In the genomic region with DNA sequence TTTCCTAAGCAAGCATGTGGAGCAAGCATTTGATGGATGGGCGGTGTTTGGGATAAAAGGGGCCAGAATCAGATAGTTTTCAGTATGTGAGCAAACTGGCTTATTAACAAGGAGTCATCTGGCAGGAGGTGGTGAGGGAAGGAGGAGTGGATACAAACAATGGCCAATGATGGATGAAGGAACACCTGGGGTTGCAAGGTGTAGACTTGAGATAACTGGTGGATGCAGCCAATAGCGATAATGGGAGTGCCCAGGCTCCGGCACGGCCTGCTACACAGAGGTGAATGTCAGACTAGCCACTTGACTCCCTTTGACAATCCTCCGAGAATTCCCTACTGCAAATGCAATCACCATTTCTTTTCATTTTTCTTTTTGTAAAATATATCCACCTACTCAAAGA, we compare ENCODE assay signal across 42 cellular contexts. TPM values are rescaled to one million over a fixed set of nuclear protein-coding genes. Genes with fewer than 3 reads are reported as not detected.
"Had no signal": no experiment of that assay in that cellular context is flagged by ENCODE, and none has a peak within 500 bp of the region (broad histone marks: within the 10 kb centered on the region; RNA-seq: fewer than 3 reads in every experiment).

No MANE protein-coding gene starts in this region.

- H3K4me3 Mint-ChIP-seq: activated B cell treated with CpG ODN at 0.5 μM for 24 hours; activated CD8-positive, alpha-beta memory T cell treated with anti-CD3 and anti-CD28 coated beads, Interleukin-2, amount 10 ng/mL, durations not matched to agents 7 days and 5 days; activated CD8-positive, alpha-beta T cell treated with anti-CD3 and anti-CD28 coated beads, Interleukin-2, amount 10 ng/mL, durations not matched to agents 7 days and 5 days; activated naive CD4-positive, alpha-beta T cell treated with anti-CD3 and anti-CD28 coated beads for 36 hours; activated naive CD4-positive, alpha-beta T cell treated with anti-CD3 and anti-CD28 coated beads, Interleukin-2, amount 50 U/mL, for 24 hours; activated naive CD8-positive, alpha-beta T cell treated with anti-CD3 and anti-CD28 coated beads for 36 hours; activated naive CD8-positive, alpha-beta T cell treated with anti-CD3 and anti-CD28 coated beads, Interleukin-2, amount 50 U/mL, for 24 hours; activated T-helper 1 cell treated with anti-CD3 and anti-CD28 coated beads, Interleukin-12 subunit alpha, Interleukin-12 subunit beta, Interleukin-2, Interleukin-4 antibody, amounts not matched to agents 30 ng/mL and 10 ng/mL and 1 ng/mL, durations not matched to agents 14 hours and 24 hours and 36 hours; effector memory CD8-positive, alpha-beta T cell; T-helper 17 cell; T-helper 2 cell treated with Interferon-gamma antibody and Interleukin-4, amounts not matched to agents 5 μg/mL and 100 μg/mL, for 36 hours had no signal

- H3K9me3 ChIP-seq: adrenal gland, body of pancreas, esophagus squamous epithelium had no signal

- H3K27me3 ChIP-seq: adrenal gland, body of pancreas had no signal

- DNase-seq: activated B cell treated with CpG ODN at 0.5 μM for 24 hours; activated CD4-positive, alpha-beta T cell treated with anti-CD3 and anti-CD28 coated beads for 48 hours; activated CD4-positive, alpha-beta T cell treated with anti-CD3 and anti-CD28 coated beads, Interleukin-2, amount 50 U/mL, for 1 hour; activated CD4-positive, alpha-beta T cell treated with anti-CD3 and anti-CD28 coated beads, Interleukin-2, amount 50 U/mL, for 48 hours; activated CD8-positive, alpha-beta memory T cell treated with anti-CD3 and anti-CD28 coated beads, Interleukin-2, amount 10 ng/mL, durations not matched to agents 7 days and 5 days; activated CD8-positive, alpha-beta memory T cell treated with anti-CD3 and anti-CD28 coated beads, Interleukin-2, amount 50 U/mL, for 4 hours; activated CD8-positive, alpha-beta T cell treated with anti-CD3 and anti-CD28 coated beads, Interleukin-2, amount 10 ng/mL, durations not matched to agents 7 days and 5 days; activated effector memory CD4-positive, alpha-beta T cell treated with anti-CD3 and anti-CD28 coated beads, Interleukin-2, amount 50 U/mL, for 16 hours; activated naive CD4-positive, alpha-beta T cell treated with anti-CD3 and anti-CD28 coated beads for 36 hours; activated naive CD8-positive, alpha-beta T cell treated with anti-CD3 and anti-CD28 coated beads for 36 hours; activated naive CD8-positive, alpha-beta T cell treated with anti-CD3 and anti-CD28 coated beads, Interleukin-2, amount 50 U/mL, for 24 hours; activated T-cell treated with anti-CD3 and anti-CD28 coated beads, Interleukin-2, amount 50 U/mL, for 1 hour; activated T-cell treated with anti-CD3 and anti-CD28 coated beads, Interleukin-2, amount 50 U/mL, for 48 hours; adrenal gland; amygdala; aorta; body of pancreas; caudate nucleus; cortex of kidney; dermis blood vessel endothelial cell; effector CD4-positive, alpha-beta T cell; effector memory CD8-positive, alpha-beta T cell; esophagus squamous epithelium; T-helper 1 cell; T-helper 17 cell; T1000 had no signal

- H3K36me3 ChIP-seq: adrenal gland, esophagus squamous epithelium, WERI-Rb-1 had no signal

- H3K4me1 ChIP-seq: adrenal gland, esophagus squamous epithelium had no signal

- H3K27ac Mint-ChIP-seq: activated B cell treated with CpG ODN at 0.5 μM for 24 hours; activated CD8-positive, alpha-beta memory T cell treated with anti-CD3 and anti-CD28 coated beads, Interleukin-2, amount 10 ng/mL, durations not matched to agents 7 days and 5 days; activated CD8-positive, alpha-beta T cell treated with anti-CD3 and anti-CD28 coated beads, Interleukin-2, amount 10 ng/mL, durations not matched to agents 7 days and 5 days; activated naive CD4-positive, alpha-beta T cell treated with anti-CD3 and anti-CD28 coated beads for 36 hours; activated naive CD4-positive, alpha-beta T cell treated with anti-CD3 and anti-CD28 coated beads, Interleukin-2, amount 50 U/mL, for 24 hours; activated naive CD8-positive, alpha-beta T cell treated with anti-CD3 and anti-CD28 coated beads for 36 hours; activated naive CD8-positive, alpha-beta T cell treated with anti-CD3 and anti-CD28 coated beads, Interleukin-2, amount 50 U/mL, for 24 hours; activated T-helper 1 cell treated with anti-CD3 and anti-CD28 coated beads, Interleukin-12 subunit alpha, Interleukin-12 subunit beta, Interleukin-2, Interleukin-4 antibody, amounts not matched to agents 30 ng/mL and 10 ng/mL and 1 ng/mL, durations not matched to agents 14 hours and 24 hours and 36 hours; activated T-helper 2 cell treated with anti-CD3 and anti-CD28 coated beads, Interferon-gamma antibody, Interleukin-2, Interleukin-4, amounts not matched to agents 10 μg/mL and 5 μg/mL and 100 μg/mL, durations not matched to agents 14 hours and 24 hours and 36 hours; effector memory CD8-positive, alpha-beta T cell; T-helper 17 cell; T-helper 2 cell treated with Interferon-gamma antibody and Interleukin-4, amounts not matched to agents 5 μg/mL and 100 μg/mL, for 36 hours had no signal

- ATAC-seq: activated CD4-positive, CD25-positive, alpha-beta regulatory T cell treated with anti-CD3 and anti-CD28 coated beads, Interleukin-2, amount 50 U/mL, for 24 hours; activated CD8-positive, alpha-beta memory T cell treated with anti-CD3 and anti-CD28 coated beads, Interleukin-2, amount 10 ng/mL, durations not matched to agents 7 days and 5 days; activated CD8-positive, alpha-beta T cell treated with anti-CD3 and anti-CD28 coated beads, Interleukin-2, amount 10 ng/mL, durations not matched to agents 7 days and 5 days; activated naive CD8-positive, alpha-beta T cell treated with anti-CD3 and anti-CD28 coated beads, Interleukin-2, amount 50 U/mL, for 24 hours; body of pancreas; effector memory CD8-positive, alpha-beta T cell; T-helper 17 cell had no signal

- H3K27me3 Mint-ChIP-seq: activated B cell treated with CpG ODN at 0.5 μM for 24 hours; activated CD8-positive, alpha-beta memory T cell treated with anti-CD3 and anti-CD28 coated beads, Interleukin-2, amount 10 ng/mL, durations not matched to agents 7 days and 5 days; activated naive CD8-positive, alpha-beta T cell treated with anti-CD3 and anti-CD28 coated beads for 36 hours; activated naive CD8-positive, alpha-beta T cell treated with anti-CD3 and anti-CD28 coated beads, Interleukin-2, amount 50 U/mL, for 24 hours had no signal

- H3K4me3 ChIP-seq: adrenal gland, body of pancreas, esophagus squamous epithelium had no signal

- H3K27ac ChIP-seq: adrenal gland, body of pancreas, epithelial cell of prostate, esophagus squamous epithelium, WERI-Rb-1 had no signal

- FAIRE-seq: colon, endometrium, endothelial cell of umbilical vein, frontal cortex had no signal

- H3K4me1 Mint-ChIP-seq: activated B cell treated with CpG ODN at 0.5 μM for 24 hours; activated CD8-positive, alpha-beta memory T cell treated with anti-CD3 and anti-CD28 coated beads, Interleukin-2, amount 10 ng/mL, durations not matched to agents 7 days and 5 days; activated naive CD4-positive, alpha-beta T cell treated with anti-CD3 and anti-CD28 coated beads, Interleukin-2, amount 50 U/mL, for 24 hours; activated naive CD8-positive, alpha-beta T cell treated with anti-CD3 and anti-CD28 coated beads for 36 hours; activated naive CD8-positive, alpha-beta T cell treated with anti-CD3 and anti-CD28 coated beads, Interleukin-2, amount 50 U/mL, for 24 hours; T-helper 17 cell had no signal

- H3K9me3 Mint-ChIP-seq: activated naive CD4-positive, alpha-beta T cell treated with anti-CD3 and anti-CD28 coated beads, Interleukin-2, amount 50 U/mL, for 24 hours; activated naive CD8-positive, alpha-beta T cell treated with anti-CD3 and anti-CD28 coated beads for 36 hours; activated naive CD8-positive, alpha-beta T cell treated with anti-CD3 and anti-CD28 coated beads, Interleukin-2, amount 50 U/mL, for 24 hours; activated T-helper 1 cell treated with anti-CD3 and anti-CD28 coated beads, Interleukin-12 subunit alpha, Interleukin-12 subunit beta, Interleukin-2, Interleukin-4 antibody, amounts not matched to agents 30 ng/mL and 10 ng/mL and 1 ng/mL, durations not matched to agents 14 hours and 24 hours and 36 hours; activated T-helper 2 cell treated with anti-CD3 and anti-CD28 coated beads, Interferon-gamma antibody, Interleukin-2, Interleukin-4, amounts not matched to agents 10 μg/mL and 5 μg/mL and 100 μg/mL, durations not matched to agents 14 hours and 24 hours and 36 hours; T-helper 2 cell treated with Interferon-gamma antibody and Interleukin-4, amounts not matched to agents 5 μg/mL and 100 μg/mL, for 36 hours had no signal

- H3K36me3 Mint-ChIP-seq: activated CD8-positive, alpha-beta memory T cell treated with anti-CD3 and anti-CD28 coated beads, Interleukin-2, amount 10 ng/mL, durations not matched to agents 7 days and 5 days; activated naive CD4-positive, alpha-beta T cell treated with anti-CD3 and anti-CD28 coated beads, Interleukin-2, amount 50 U/mL, for 24 hours; activated naive CD8-positive, alpha-beta T cell treated with anti-CD3 and anti-CD28 coated beads for 36 hours had no signal

RNA-seq across cellular contexts. Expression of a gene that starts 41.7 kb away (rescaled TPM):
- total RNA-seq: activated B cell treated with CpG ODN at 0.5 μM for 24 hours; activated CD8-positive, alpha-beta memory T cell treated with anti-CD3 and anti-CD28 coated beads for 36 hours; activated CD8-positive, alpha-beta memory T cell treated with anti-CD3 and anti-CD28 coated beads, Interleukin-2, amount 10 ng/mL, durations not matched to agents 7 days and 5 days; activated CD8-positive, alpha-beta T cell treated with anti-CD3 and anti-CD28 coated beads, Interleukin-2, amount 10 ng/mL, durations not matched to agents 7 days and 5 days; activated naive CD4-positive, alpha-beta T cell treated with anti-CD3 and anti-CD28 coated beads for 36 hours; activated naive CD8-positive, alpha-beta T cell treated with anti-CD3 and anti-CD28 coated beads for 36 hours; activated T-helper 1 cell treated with anti-CD3 and anti-CD28 coated beads, Interleukin-12 subunit alpha, Interleukin-12 subunit beta, Interleukin-2, Interleukin-4 antibody, amounts not matched to agents 30 ng/mL and 10 ng/mL and 1 ng/mL, durations not matched to agents 14 hours and 24 hours and 36 hours; activated T-helper 2 cell treated with anti-CD3 and anti-CD28 coated beads, Interferon-gamma antibody, Interleukin-2, Interleukin-4, amounts not matched to agents 10 μg/mL and 5 μg/mL and 100 μg/mL, durations not matched to agents 14 hours and 24 hours and 36 hours; adrenal gland; aorta; body of pancreas; chondrocyte; dermis blood vessel endothelial cell; endothelial cell of umbilical vein; fibroblast of lung; fibroblast of villous mesenchyme; frontal cortex; T-helper 17 cell had no signal
- polyA plus RNA-seq: aorta, endothelial cell of umbilical vein, esophagus, fibroblast of lung had no signal
